9 cellular contexts compared by ENCODE assay signal in the genomic region with DNA sequence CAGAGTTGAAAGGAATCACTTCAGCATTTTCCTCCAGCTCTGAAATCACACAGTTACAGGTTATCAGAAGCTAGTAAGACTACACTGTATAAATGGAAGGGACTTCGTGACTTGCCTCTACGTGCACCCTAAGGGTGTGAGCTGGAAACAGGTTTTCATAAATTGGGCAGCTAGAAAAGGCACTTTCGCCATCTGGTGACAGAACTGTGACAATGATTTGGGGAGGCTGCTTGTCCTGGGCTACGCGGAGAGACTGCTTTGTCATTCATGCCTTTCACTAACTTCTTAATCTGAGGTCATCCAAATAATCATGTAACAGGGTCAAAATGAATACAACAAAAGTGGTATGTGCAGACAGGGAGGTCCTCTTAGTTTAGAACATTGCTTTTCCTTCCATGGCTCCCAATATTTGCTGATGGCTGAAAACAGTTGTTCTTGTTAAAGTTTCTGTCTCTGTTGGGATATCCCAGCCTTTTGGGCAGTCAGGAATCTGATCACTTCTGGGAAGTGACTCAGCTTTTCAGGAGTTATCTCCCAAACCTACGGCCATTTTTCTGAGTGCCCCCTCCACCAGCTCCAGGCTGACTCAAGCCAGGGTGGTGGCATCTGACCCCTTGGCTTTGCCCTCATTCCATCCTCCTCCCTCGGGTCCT. TPM values are rescaled to one million over a fixed set of nuclear protein-coding genes. Genes with fewer than 3 reads are reported as not detected.
DNase-seq lines count a peak whose midpoint lies in the region; ATAC-seq, FAIRE-seq and TF ChIP-seq lines count a peak whose summit lies in the region.
"Had no signal": no experiment of that assay in that cellular context is flagged by ENCODE, and none has a peak within 500 bp of the region (broad histone marks: within the 10 kb centered on the region; RNA-seq: fewer than 3 reads in every experiment).

No MANE protein-coding gene starts in this region.

- no peak overlapping the region for H3K4me3 ChIP-seq in Jurkat, Clone E6-1 (ENCODE audit: low read length)
- no peak overlapping the region for H3K4me3 ChIP-seq in breast epithelium
- H3K4me3 ChIP-seq: SJSA1 had no signal

- no peaks in the 10 kb centered on the region for H3K4me1 Mint-ChIP-seq in osteocyte (ENCODE audit: unreplicated experiment)

- FAIRE-seq in GM12892 (lab: Jason Lieb, UNC): peak; percentile 90

- no peaks in the 10 kb centered on the region for H3K27me3 Mint-ChIP-seq in osteocyte (ENCODE audit: unreplicated experiment)

- H3K36me3 ChIP-seq in breast epithelium: no peaks in the 10 kb centered on the region
- H3K36me3 ChIP-seq: SJSA1 had no signal

- H3K36me3 Mint-ChIP-seq in osteocyte (ENCODE audit: unreplicated experiment): no peaks in the 10 kb centered on the region

- H3K4me3 Mint-ChIP-seq in osteocyte (ENCODE audit: unreplicated experiment): no peak overlapping the region

- peak; percentile 59 for ATAC-seq in GM21528 (IDR thresholded peaks at IDR 0.05; ENCODE audit: low FRiP score, unreplicated experiment)

- TF ChIP-seq CTCF in breast epithelium (IDR thresholded peaks at IDR 0.05) (peak in 2 of 3 donors; percentile 11 to 20), osteocyte (IDR thresholded peaks at IDR 0.05) (peak; percentile 24)

- H3K27ac ChIP-seq in breast epithelium: no peak overlapping the region
- H3K27ac ChIP-seq: SJSA1 had no signal

- no peak for DNase-seq in GM12892 (ENCODE audit: insufficient read length)
- peak; percentile 28 for DNase-seq in Jurkat, Clone E6-1 (ENCODE audit: low read depth, low spot score)
- DNase-seq in breast epithelium (ENCODE audit: low spot score in 2 of 2): no peak
- no peak for DNase-seq in osteocyte (ENCODE audit: extremely low spot score, unreplicated experiment)
- DNase-seq in COLO829 (ENCODE audit: low spot score): no peak
- DNase-seq in activated T-cell treated with anti-CD3 and anti-CD28 coated beads for 4 hours: no peak
- DNase-seq in central memory CD4-positive, alpha-beta T cell: no peak

- no peaks in the 10 kb centered on the region for H3K9me3 Mint-ChIP-seq in osteocyte (ENCODE audit: unreplicated experiment)

- no peak overlapping the region for H3K27ac Mint-ChIP-seq in osteocyte (ENCODE audit: unreplicated experiment)

- no peaks in the 10 kb centered on the region for H3K9me3 ChIP-seq in breast epithelium
- H3K9me3 ChIP-seq: SJSA1 had no signal

- intact Hi-C loops in breast epithelium (cut with DNase I; ENCODE audit: low total_unique reads): no loop called here

- no peaks in the 10 kb centered on the region for H3K27me3 ChIP-seq in breast epithelium
- H3K27me3 ChIP-seq: SJSA1 had no signal

- no peak for TF ChIP-seq POLR2A in GM12892 (IDR thresholded peaks at IDR 0.05; ENCODE audit: low read depth, low read length)
- no peak for TF ChIP-seq POLR2A in breast epithelium (IDR thresholded peaks at IDR 0.05)

- H3K4me1 ChIP-seq in breast epithelium: no peaks in the 10 kb centered on the region
- H3K4me1 ChIP-seq: SJSA1 had no signal

RNA-seq across cellular contexts. Expression of a gene that starts 17.8 kb away (rescaled TPM):
- not detected for polyA plus RNA-seq in GM12892 (2012; ENCODE audit: missing spikeins)
- polyA plus RNA-seq in Jurkat, Clone E6-1 (2012; ENCODE audit: insufficient read depth, insufficient read length): not detected
- under 1 TPM in 2 of 3 donors, not detected in 1; under 0.01 to 0.16 TPM for total RNA-seq in breast epithelium
- total RNA-seq in osteocyte: not detected in 2 replicates
- total RNA-seq: SJSA1 had no signal
